15 cellular contexts compared by ENCODE assay signal in the genomic region with DNA sequence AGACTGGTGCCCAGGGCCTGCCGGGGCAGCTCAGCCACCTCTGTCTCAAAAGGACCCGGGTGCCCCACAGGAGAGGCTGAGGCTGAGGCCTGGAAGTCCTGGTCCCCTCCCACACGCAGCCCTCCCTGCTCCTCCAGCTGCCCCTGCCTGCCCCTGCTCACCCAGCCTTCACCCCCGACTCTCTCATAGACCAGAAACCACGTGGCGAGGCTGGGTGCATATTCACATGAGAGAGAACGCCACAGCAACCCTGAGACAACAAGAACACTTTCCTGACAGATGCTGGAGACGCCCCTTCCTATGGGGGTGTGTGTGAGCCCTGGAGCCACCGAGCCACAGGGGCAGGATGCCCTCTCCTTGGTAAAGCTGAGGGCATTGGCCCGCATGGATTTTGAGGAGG.
"Had no signal": no experiment of that assay in that cellular context is flagged by ENCODE, and none has a peak within 500 bp of the region (broad histone marks: within the 10 kb centered on the region; RNA-seq: fewer than 3 reads in every experiment).

No MANE protein-coding gene starts in this region.

- H3K27me3 Mint-ChIP-seq: activated CD4-positive, alpha-beta T cell treated with anti-CD3 and anti-CD28 coated beads for 36 hours had no signal

- FAIRE-seq: astrocyte, colon, endometrium, keratinocyte had no signal

- H3K27ac ChIP-seq: psoas muscle, testis had no signal

- H3K9ac ChIP-seq: SK-N-SH had no signal

- ATAC-seq: activated CD4-positive, alpha-beta T cell treated with anti-CD3 and anti-CD28 coated beads for 36 hours; left ventricle myocardium superior; psoas muscle; stimulated activated naive CD8-positive, alpha-beta T cell treated with anti-CD3 and anti-CD28 coated beads, Interleukin-15, amount 100 ng/mL, for 72 hours had no signal

- H3K27me3 ChIP-seq: testis had no signal

- H3K4me1 ChIP-seq: psoas muscle, testis had no signal

- H3K4me3 ChIP-seq: psoas muscle, testis had no signal

- H3K4me3 Mint-ChIP-seq: activated CD4-positive, alpha-beta memory T cell treated with anti-CD3 and anti-CD28 coated beads, Interleukin-2, amount 10 ng/mL, durations not matched to agents 7 days and 5 days; activated CD4-positive, alpha-beta T cell treated with anti-CD3 and anti-CD28 coated beads for 36 hours; stimulated activated naive CD8-positive, alpha-beta T cell treated with anti-CD3 and anti-CD28 coated beads, Interleukin-15, amount 100 ng/mL, for 72 hours had no signal

- H3K9me3 ChIP-seq: psoas muscle, SK-N-SH, testis had no signal

- H3K9me3 Mint-ChIP-seq: activated CD4-positive, alpha-beta memory T cell treated with anti-CD3 and anti-CD28 coated beads, Interleukin-2, amount 10 ng/mL, durations not matched to agents 7 days and 5 days; stimulated activated naive CD8-positive, alpha-beta T cell treated with anti-CD3 and anti-CD28 coated beads, Interleukin-15, amount 100 ng/mL, for 72 hours had no signal

- H3K4me1 Mint-ChIP-seq: activated CD4-positive, alpha-beta memory T cell treated with anti-CD3 and anti-CD28 coated beads, Interleukin-2, amount 10 ng/mL, durations not matched to agents 7 days and 5 days; activated CD4-positive, alpha-beta T cell treated with anti-CD3 and anti-CD28 coated beads for 36 hours; stimulated activated naive CD8-positive, alpha-beta T cell treated with anti-CD3 and anti-CD28 coated beads, Interleukin-15, amount 100 ng/mL, for 72 hours had no signal

- DNase-seq: activated CD4-positive, alpha-beta memory T cell treated with anti-CD3 and anti-CD28 coated beads, Interleukin-2, amount 10 ng/mL, durations not matched to agents 7 days and 5 days; activated CD4-positive, alpha-beta T cell treated with anti-CD3 and anti-CD28 coated beads for 36 hours; activated naive CD4-positive, alpha-beta T cell; left ventricle myocardium superior; psoas muscle; SK-N-SH; stimulated activated CD4-positive, alpha-beta T cell treated with anti-CD3 and anti-CD28 coated beads, Interleukin-1b, Interleukin-23, amount 100 ng/mL, for 48 hours; stimulated activated naive CD8-positive, alpha-beta T cell treated with anti-CD3 and anti-CD28 coated beads, Interleukin-15, amount 100 ng/mL, for 72 hours; T-helper 1 cell; T1000 had no signal

- H3K27ac Mint-ChIP-seq: activated CD4-positive, alpha-beta memory T cell treated with anti-CD3 and anti-CD28 coated beads, Interleukin-2, amount 10 ng/mL, durations not matched to agents 7 days and 5 days; activated CD4-positive, alpha-beta T cell treated with anti-CD3 and anti-CD28 coated beads for 36 hours had no signal
